In the genomic region with DNA sequence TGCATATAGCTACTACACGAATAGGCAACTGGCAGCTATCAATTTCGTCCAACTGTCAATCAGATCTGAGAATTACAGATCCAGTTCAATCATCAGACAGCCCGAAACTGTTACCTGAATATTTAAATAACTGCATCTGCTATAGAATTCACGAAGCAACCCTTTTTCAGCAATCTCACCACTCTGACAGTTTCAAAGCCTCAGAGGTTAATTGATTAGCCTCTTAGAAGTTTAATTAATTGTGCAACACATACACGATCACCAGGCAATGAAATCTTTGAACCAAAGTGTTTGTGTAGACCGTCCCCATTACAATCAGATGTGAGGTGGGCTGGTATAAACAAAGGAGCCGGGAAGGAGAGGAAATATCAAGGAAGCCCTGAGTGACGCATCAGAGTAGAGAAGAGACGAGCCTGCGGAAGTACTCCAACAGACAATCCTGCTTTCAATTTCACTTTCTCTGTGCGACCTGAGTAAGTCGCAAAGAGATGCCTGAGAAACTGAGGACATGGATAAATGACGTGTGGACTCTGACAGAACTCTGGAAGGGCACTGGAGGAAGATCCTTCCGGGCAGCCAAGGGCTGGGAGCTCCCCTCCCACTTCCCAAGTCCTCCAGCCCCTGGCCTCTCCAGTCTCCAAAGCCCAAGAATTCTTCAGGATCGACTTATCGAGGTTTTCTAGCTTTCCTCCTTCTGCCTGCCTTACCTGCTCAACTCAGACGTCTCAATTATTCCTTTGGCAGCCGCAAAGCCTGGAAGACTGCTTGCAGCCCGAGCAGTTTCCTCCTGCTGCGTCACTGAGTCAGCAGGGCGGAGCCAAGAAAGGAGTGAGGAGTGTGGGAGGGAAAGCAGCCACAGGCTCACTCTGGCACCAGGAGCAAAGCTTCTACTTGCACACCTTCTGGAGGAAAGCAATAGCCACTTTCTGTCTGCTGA, we compare ENCODE assay signal across 8 cellular contexts. TPM values are rescaled to one million over a fixed set of nuclear protein-coding genes. Genes with fewer than 3 reads are reported as not detected.
DNase-seq lines count a peak whose midpoint lies in the region; ATAC-seq lines count a peak whose summit lies in the region.

A gene with protein sequence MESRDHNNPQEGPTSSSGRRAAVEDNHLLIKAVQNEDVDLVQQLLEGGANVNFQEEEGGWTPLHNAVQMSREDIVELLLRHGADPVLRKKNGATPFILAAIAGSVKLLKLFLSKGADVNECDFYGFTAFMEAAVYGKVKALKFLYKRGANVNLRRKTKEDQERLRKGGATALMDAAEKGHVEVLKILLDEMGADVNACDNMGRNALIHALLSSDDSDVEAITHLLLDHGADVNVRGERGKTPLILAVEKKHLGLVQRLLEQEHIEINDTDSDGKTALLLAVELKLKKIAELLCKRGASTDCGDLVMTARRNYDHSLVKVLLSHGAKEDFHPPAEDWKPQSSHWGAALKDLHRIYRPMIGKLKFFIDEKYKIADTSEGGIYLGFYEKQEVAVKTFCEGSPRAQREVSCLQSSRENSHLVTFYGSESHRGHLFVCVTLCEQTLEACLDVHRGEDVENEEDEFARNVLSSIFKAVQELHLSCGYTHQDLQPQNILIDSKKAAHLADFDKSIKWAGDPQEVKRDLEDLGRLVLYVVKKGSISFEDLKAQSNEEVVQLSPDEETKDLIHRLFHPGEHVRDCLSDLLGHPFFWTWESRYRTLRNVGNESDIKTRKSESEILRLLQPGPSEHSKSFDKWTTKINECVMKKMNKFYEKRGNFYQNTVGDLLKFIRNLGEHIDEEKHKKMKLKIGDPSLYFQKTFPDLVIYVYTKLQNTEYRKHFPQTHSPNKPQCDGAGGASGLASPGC (minus strand): TSS at position 797 of the 937 bp plus-strand sequence. CDS start 2,450 bp downstream, outside the sequence.

- H3K4me1 ChIP-seq in effector memory CD4-positive, alpha-beta T cell (ENCODE audit: control insufficient read depth, insufficient read depth, low read length, poor library complexity, severe bottlenecking) = peaks cover 17% of the 10 kb centered on the region

- H3K36me3 ChIP-seq in effector memory CD4-positive, alpha-beta T cell (ENCODE audit: control insufficient read depth, insufficient read depth, low read length) = no peaks in the 10 kb centered on the region

- H3K27me3 ChIP-seq in effector memory CD4-positive, alpha-beta T cell (replicated peaks; ENCODE audit: control insufficient read depth, insufficient read depth, low read length, poor library complexity, severe bottlenecking) = no peaks in the 10 kb centered on the region

- peak; percentile 78 for ATAC-seq in HG02623 (IDR thresholded peaks at IDR 0.05; ENCODE audit: unreplicated experiment)

- DNase-seq in NK-92 treated with Interleukin-12 subunit alpha and Interleukin-12 subunit beta, amount 100 ng/mL, for 24 hours (lab: John Stamatoyannopoulos, UW) = peak; percentile 25
- DNase-seq in NK-92 (lab: John Stamatoyannopoulos, UW; ENCODE audit: unreplicated experiment) = no peak
- DNase-seq in NCI-H2196 treated with DMSO at 0.1 percent for 48 hours (lab: John Stamatoyannopoulos, UW; ENCODE audit: unreplicated experiment) = peak; percentile 19
- peak; percentile 67 to 74 for DNase-seq in activated CD4-positive, alpha-beta T cell treated with anti-CD3 and anti-CD28 coated beads, Interleukin-2, amount 50 U/mL, for 48 hours
- peak; percentile 26 to 44 (median 36) for DNase-seq in effector memory CD4-positive, alpha-beta T cell
- peak; percentile 53 to 78 for DNase-seq in lung microvascular endothelial cell (ENCODE audit: low read depth in 2 of 2)
- peak; percentile 38 to 42 for DNase-seq in stimulated activated CD8-positive, alpha-beta memory T cell treated with anti-CD3 and anti-CD28 coated beads, Interleukin-2, amount 100 ng/mL, for 48 hours (ENCODE audit: low read depth in 2 of 2)

- H3K4me3 ChIP-seq in effector memory CD4-positive, alpha-beta T cell (ENCODE audit: insufficient read depth, low read depth, low read length, poor library complexity, severe bottlenecking) = peak within 1 kb of the TSS; percentile 82

- H3K27ac ChIP-seq in effector memory CD4-positive, alpha-beta T cell (ENCODE audit: insufficient read depth, low read length, poor library complexity, severe bottlenecking) = peak within 1 kb of the TSS; percentile 97

- H3K9me3 ChIP-seq in effector memory CD4-positive, alpha-beta T cell (ENCODE audit: control insufficient read depth, low read length) = no peaks in the 10 kb centered on the region

RNA-seq across cellular contexts. Expression of the gene that starts here (rescaled TPM):
- 0.20 and 0.44 TPM in 2 replicates for total RNA-seq in lung microvascular endothelial cell

Comparison
In these comparisons a context has a peak if more than half of its experiments do, and no peak if none do; other contexts are left out.
1. Peak in DNase-seq in lung microvascular endothelial cell; RNA of the gene not detected or under 1 TPM.